8 cellular contexts compared by ENCODE assay signal in genomic region chr13:32001392-32001768, GRCh38. TPM values are rescaled to one million over a fixed set of nuclear protein-coding genes. Genes with fewer than 3 reads are reported as not detected.
DNase-seq lines count a peak whose midpoint lies in the region; ATAC-seq and TF ChIP-seq lines count a peak whose summit lies in the region.

No MANE protein-coding gene starts in this region.

- peaks cover 8% of the 10 kb centered on the region for H3K4me1 ChIP-seq in lower lobe of right lung

- H3K9me3 ChIP-seq in lower lobe of right lung = no peaks in the 10 kb centered on the region

- TF ChIP-seq CTCF in C4-2B (conservative IDR thresholded peaks at IDR 0.05) (peak; percentile 95), chondrocyte (IDR thresholded peaks at IDR 0.05) (peak; percentile 80), lower lobe of right lung (IDR thresholded peaks at IDR 0.05) (peak; percentile 58)

- ATAC-seq in GM18508 (IDR thresholded peaks at IDR 0.05; ENCODE audit: insufficient read depth, unreplicated experiment) (peak; percentile 68), HG02870 (IDR thresholded peaks at IDR 0.05; ENCODE audit: unreplicated experiment) (peak; percentile 95), lower lobe of right lung (peak; percentile 90 to 92)

- H3K27ac ChIP-seq in C4-2B = peak overlapping the region; percentile 0; the same call in 1 of the 2 replicates
- peak overlapping the region; percentile 4 for H3K27ac ChIP-seq in lower lobe of right lung

- no peak overlapping the region for H3K4me3 ChIP-seq in lower lobe of right lung

- H3K4me1 Mint-ChIP-seq in chondrocyte (ENCODE audit: low read depth) = peaks cover 10% of the 10 kb centered on the region

- H3K36me3 ChIP-seq in lower lobe of right lung = no peaks in the 10 kb centered on the region

- H3K27ac Mint-ChIP-seq in chondrocyte (ENCODE audit: unreplicated experiment) = no peak overlapping the region

- no peaks in the 10 kb centered on the region for H3K36me3 Mint-ChIP-seq in chondrocyte (ENCODE audit: low read depth)

- no peaks in the 10 kb centered on the region for H3K27me3 ChIP-seq in lower lobe of right lung (ENCODE audit: low read depth)

- intact Hi-C loops in lower lobe of right lung (cut with DNase I) = no loop called here

- H3K4me3 Mint-ChIP-seq in chondrocyte (ENCODE audit: unreplicated experiment) = no peak overlapping the region

- H3K27me3 Mint-ChIP-seq in chondrocyte (ENCODE audit: low read depth) = no peaks in the 10 kb centered on the region

- no peaks in the 10 kb centered on the region for H3K9me3 Mint-ChIP-seq in chondrocyte (ENCODE audit: low read depth)

- DNase-seq in NCI-H69 (lab: John Stamatoyannopoulos, UW) (peak; percentile 57), chondrocyte (ENCODE audit: low spot score) (no peak), lower lobe of right lung (no peak)
- DNase-seq in activated CD8-positive, alpha-beta memory T cell treated with anti-CD3 and anti-CD28 coated beads, Interleukin-2, amount 50 U/mL, for 48 hours = no peak
- no peak for DNase-seq in effector CD4-positive, alpha-beta T cell

RNA-seq across cellular contexts. Expression of gene FRY, which starts 30.2 kb away (rescaled TPM):
- total RNA-seq in chondrocyte (35.4 to 42.2 TPM (median 38.8 TPM) in 3 replicates), lower lobe of right lung (93.7 TPM)
